22 cellular contexts compared by ENCODE assay signal in genomic region chr3:27428446-27428845, GRCh38. TPM values are rescaled to one million over a fixed set of nuclear protein-coding genes. Genes with fewer than 3 reads are reported as not detected.
DNase-seq lines count a peak whose midpoint lies in the region; ATAC-seq and TF ChIP-seq lines count a peak whose summit lies in the region.
"Had no signal": no experiment of that assay in that cellular context is flagged by ENCODE, and none has a peak within 500 bp of the region (broad histone marks: within the 10 kb centered on the region; RNA-seq: fewer than 3 reads in every experiment).

No MANE protein-coding gene starts in this region.

- no peak overlapping the region for H3K9ac ChIP-seq in IMR-90 (ENCODE audit: low read depth, low read length)
- H3K9ac ChIP-seq: BLaER1 treated with 17β-estradiol and CSF1 and Interleukin-3, amounts not matched to agents 10 nM and 100 nM had no signal

- H3K79me1 ChIP-seq in IMR-90 (ENCODE audit: low read depth in 1 of 2, low read length in 2 of 2): peaks cover 13 to 35% of the 10 kb centered on the region in 2 experiments

- intact Hi-C loops in IMR-90 (cut with micrococcal nuclease): no loop called here

- no peak for TF ChIP-seq POLR2A in IMR-90 (IDR thresholded peaks at IDR 0.05; ENCODE audit: low read depth, low read length)

- H3K9me3 ChIP-seq in IMR-90 (ENCODE audit: control insufficient read depth, insufficient read depth, low read length) (no peaks in the 10 kb centered on the region), osteoblast (ENCODE audit: low read depth, low read length) (no peaks in the 10 kb centered on the region)
- H3K9me3 ChIP-seq: BLaER1 treated with 17β-estradiol and CSF1 and Interleukin-3, amounts not matched to agents 10 nM and 100 nM had no signal

- TF ChIP-seq RAD21 in IMR-90 (IDR thresholded peaks at IDR 0.05; ENCODE audit: low read length): no peak

- DNase-seq in AG08395 (ENCODE audit: low spot score) (peak; percentile 6), IMR-90 (peak; percentile 17), epithelial cell of esophagus (ENCODE audit: low read depth) (peak; percentile 41), osteoblast (ENCODE audit: insufficient read length, low spot score, missing footprints) (peak; percentile 19), Kasumi-1 (lab: John Stamatoyannopoulos, UW) (no peak)
- no peak for DNase-seq in activated CD4-positive, alpha-beta T cell treated with anti-CD3 and anti-CD28 coated beads for 1 hour
- DNase-seq: AML-193; CD4-positive, alpha-beta T cell; Karpas-422; MV-4-11; NCI-H1105; NCI-H1436 treated with DMSO at 0.1 percent for 48 hours; NCI-H187 treated with DMSO at 0.1 percent for 48 hours; NCI-H446; NCI-H524 treated with DMSO at 0.1 percent for 48 hours; NCI-H774; PC-9; Right ventricle myocardium superior; RPMI8226 had no signal

- peaks cover 18% of the 10 kb centered on the region for H4K20me1 ChIP-seq in IMR-90 (ENCODE audit: insufficient read depth, low read length)
- H4K20me1 ChIP-seq in osteoblast (ENCODE audit: insufficient read depth, low read length): peaks cover 14% of the 10 kb centered on the region

- H3K4me2 ChIP-seq in IMR-90 (ENCODE audit: low read depth, low read length) (no peak overlapping the region), osteoblast (ENCODE audit: insufficient read depth, low read length) (no peak overlapping the region)
- H3K4me2 ChIP-seq: BLaER1 treated with 17β-estradiol and CSF1 and Interleukin-3, amounts not matched to agents 10 nM and 100 nM; PC-9 had no signal

- no peak overlapping the region for H2AK5ac ChIP-seq in IMR-90 (ENCODE audit: low read depth, low read length)

- no peak overlapping the region for H3K4ac ChIP-seq in IMR-90 (ENCODE audit: low read depth, low read length)

- no peak overlapping the region for H2BK15ac ChIP-seq in IMR-90 (ENCODE audit: low read depth, low read length)

- H2AFZ ChIP-seq in IMR-90 (replicated peaks; ENCODE audit: low read length, poor library complexity) (no peak overlapping the region), osteoblast (ENCODE audit: low read length) (no peak overlapping the region)
- H2AFZ ChIP-seq: PC-9 had no signal

- H3K27ac ChIP-seq in IMR-90 (ENCODE audit: insufficient read depth, low read length): no peak overlapping the region
- H3K27ac ChIP-seq in osteoblast (ENCODE audit: low read depth, low read length): no peak overlapping the region
- H3K27ac ChIP-seq: BLaER1 treated with 17β-estradiol and CSF1 and Interleukin-3, amounts not matched to agents 10 nM and 100 nM; HL-60; PC-9 had no signal

- in situ Hi-C loops in IMR-90 (cut with MboI; ENCODE audit: low sequenced_read_pairs): no loop called here

- H4K8ac ChIP-seq in IMR-90 (ENCODE audit: low read depth in 2 of 2, low read length in 2 of 2): no peak overlapping the region

- no TSS peak for BruUV-seq in IMR-90 (replicated peaks; lab: Mats Ljungman, UMichigan)

- CTCF ChIA-PET in IMR-90 (lab: Yijun Ruan, JAX): interaction anchor here (0.7 kb wide), 1 partner anchor 253 kb away, joined by 3 read pairs; no protein-coding TSS in a partner anchor

- H3K4me3 ChIP-seq in IMR-90 (ENCODE audit: insufficient read depth, low read depth, low read length) (no peak overlapping the region), epithelial cell of esophagus (ENCODE audit: low read length) (no peak overlapping the region), osteoblast (ENCODE audit: insufficient read depth, low read length) (no peak overlapping the region)
- H3K4me3 ChIP-seq: BLaER1 treated with 17β-estradiol and CSF1 and Interleukin-3, amounts not matched to agents 10 nM and 100 nM; PC-9 had no signal

- ATAC-seq in IMR-90 (ENCODE audit: low read depth) (no peak), GM18870 (IDR thresholded peaks at IDR 0.05; ENCODE audit: unreplicated experiment) (no peak)

- no peak overlapping the region for H3K14ac ChIP-seq in IMR-90 (replicated peaks; ENCODE audit: low read depth, low read length)

- no peak overlapping the region for H3K56ac ChIP-seq in IMR-90 (ENCODE audit: extremely low read depth, insufficient read depth, low read length)

- dilution Hi-C loops in IMR-90 (cut with HindIII; ENCODE audit: low sequenced_read_pairs, unreplicated experiment): no loop called here

- H3K4me1 ChIP-seq in IMR-90 (ENCODE audit: control insufficient read depth, insufficient read depth, low read length) (peaks cover 5% of the 10 kb centered on the region), osteoblast (ENCODE audit: insufficient read depth, low read length) (peaks cover 34% of the 10 kb centered on the region)

- no peak overlapping the region for H2AK9ac ChIP-seq in IMR-90 (replicated peaks; ENCODE audit: low read depth, low read length, poor library complexity)

- H3K27me3 ChIP-seq in IMR-90 (ENCODE audit: control insufficient read depth, insufficient read depth, low read length) (no peaks in the 10 kb centered on the region), osteoblast (ENCODE audit: insufficient read depth, low read length) (no peaks in the 10 kb centered on the region)
- H3K27me3 ChIP-seq: BLaER1 treated with 17β-estradiol and CSF1 and Interleukin-3, amounts not matched to agents 10 nM and 100 nM had no signal

- no peak overlapping the region for H2BK120ac ChIP-seq in IMR-90 (ENCODE audit: low read depth, low read length)

- H3K36me3 ChIP-seq in IMR-90 (ENCODE audit: control insufficient read depth, insufficient read depth, low read length) (peaks cover 14% of the 10 kb centered on the region), osteoblast (ENCODE audit: insufficient read depth, low read length) (peaks cover 56% of the 10 kb centered on the region)

- peaks cover 34% of the 10 kb centered on the region for H3K79me2 ChIP-seq in osteoblast (ENCODE audit: insufficient read depth, low read length)

- no peak overlapping the region for H3K18ac ChIP-seq in IMR-90 (ENCODE audit: low read depth, low read length)

- H3K23ac ChIP-seq in IMR-90 (ENCODE audit: low read depth, low read length): no peak overlapping the region

- H3K9me1 ChIP-seq in IMR-90 (ENCODE audit: insufficient read depth, low read length): peaks cover 12% of the 10 kb centered on the region

- TF ChIP-seq CTCF in IMR-90 (conservative IDR thresholded peaks at IDR 0.05; ENCODE audit: low read depth, low read length) (no peak), epithelial cell of esophagus (IDR thresholded peaks at IDR 0.05; ENCODE audit: insufficient read depth, low read depth, low read length, missing control alignments) (no peak), osteoblast (IDR thresholded peaks at IDR 0.05; ENCODE audit: extremely low read depth, low read depth, low read length) (no peak)

- no peak overlapping the region for H2BK5ac ChIP-seq in IMR-90 (ENCODE audit: low read depth, low read length, poor library complexity, severe bottlenecking)

- no peak overlapping the region for H2BK20ac ChIP-seq in IMR-90 (ENCODE audit: low read depth, low read length)

- no peak overlapping the region for H4K91ac ChIP-seq in IMR-90 (ENCODE audit: insufficient read depth, low read depth, low read length)

- POLR2A ChIA-PET in IMR-90 (lab: Charles Lee; ENCODE audit: unreplicated experiment): no interaction called here

- H4K5ac ChIP-seq in IMR-90 (ENCODE audit: low read depth, low read length): no peak overlapping the region

TF ChIP-seq in IMR-90, 13 proteins besides CTCF, POLR2A, EP300 and RAD21:
- no peak for TF ChIP-seq NFE2L2 (IDR thresholded peaks at IDR 0.05; ENCODE audit: low read depth, low read length)
- TF ChIP-seq SMC3 (IDR thresholded peaks at IDR 0.05; ENCODE audit: low read depth, low read length): no peak
- no peak for TF ChIP-seq MXI1 (IDR thresholded peaks at IDR 0.05; ENCODE audit: borderline replicate concordance, low read depth, low read length)
- no peak for TF ChIP-seq MAZ (IDR thresholded peaks at IDR 0.05; ENCODE audit: borderline replicate concordance, low read depth, low read length)
- TF ChIP-seq BHLHE40 (IDR thresholded peaks at IDR 0.05; ENCODE audit: low read depth, low read length): no peak
- TF ChIP-seq CEBPB (IDR thresholded peaks at IDR 0.05; ENCODE audit: low read depth, low read length): no peak
- TF ChIP-seq USF2 (IDR thresholded peaks at IDR 0.05; ENCODE audit: low read depth, low read length): no peak
- TF ChIP-seq, protein P1, sequence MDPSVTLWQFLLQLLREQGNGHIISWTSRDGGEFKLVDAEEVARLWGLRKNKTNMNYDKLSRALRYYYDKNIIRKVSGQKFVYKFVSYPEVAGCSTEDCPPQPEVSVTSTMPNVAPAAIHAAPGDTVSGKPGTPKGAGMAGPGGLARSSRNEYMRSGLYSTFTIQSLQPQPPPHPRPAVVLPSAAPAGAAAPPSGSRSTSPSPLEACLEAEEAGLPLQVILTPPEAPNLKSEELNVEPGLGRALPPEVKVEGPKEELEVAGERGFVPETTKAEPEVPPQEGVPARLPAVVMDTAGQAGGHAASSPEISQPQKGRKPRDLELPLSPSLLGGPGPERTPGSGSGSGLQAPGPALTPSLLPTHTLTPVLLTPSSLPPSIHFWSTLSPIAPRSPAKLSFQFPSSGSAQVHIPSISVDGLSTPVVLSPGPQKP (IDR thresholded peaks at IDR 0.05; ENCODE audit: borderline replicate concordance, low read depth, low read length): no peak
- no peak for TF ChIP-seq RCOR1 (IDR thresholded peaks at IDR 0.05; ENCODE audit: insufficient replicate concordance, low read length)
- TF ChIP-seq CHD1 (IDR thresholded peaks at IDR 0.05; ENCODE audit: low read depth, low read length): no peak
- no peak for TF ChIP-seq FOS (IDR thresholded peaks at IDR 0.05; ENCODE audit: low read depth, low read length)
- TF ChIP-seq MAFK (IDR thresholded peaks at IDR 0.05; ENCODE audit: low read depth, low read length): no peak
- no peak for TF ChIP-seq RFX5 (IDR thresholded peaks at IDR 0.05; ENCODE audit: low read depth, low read length)

RNA-seq across cellular contexts. Expression of gene SLC4A7, which starts 55.7 kb away (rescaled TPM):
- total RNA-seq in IMR-90 (2012; rRNA removed): 50.4 and 86.7 TPM in 2 replicates
- polyA plus RNA-seq in IMR-90 (2012; rRNA removed): 13.8 and 17.7 TPM in 2 replicates
- polyA plus RNA-seq in IMR-90 (2012; cell fraction: cytosol; rRNA removed): 1.9 and 2.5 TPM in 2 replicates
- 14.8 and 59.8 TPM in 2 replicates for polyA plus RNA-seq in IMR-90 (2012; cell fraction: nucleus; rRNA removed; ENCODE audit: low replicate concordance)
- 203 and 281 TPM in 2 replicates for total RNA-seq in osteoblast

RNA-seq across cellular contexts. Expression of gene NEK10, which starts 59.3 kb away (rescaled TPM):
- total RNA-seq in IMR-90 (2012; rRNA removed): 6.6 and 7.5 TPM in 2 replicates
- polyA plus RNA-seq in IMR-90 (2012; rRNA removed): 1.4 and 2.2 TPM in 2 replicates
- polyA plus RNA-seq in IMR-90 (2012; cell fraction: cytosol; rRNA removed): 0.21 and 0.55 TPM in 2 replicates
- 1.7 and 11.1 TPM in 2 replicates for polyA plus RNA-seq in IMR-90 (2012; cell fraction: nucleus; rRNA removed; ENCODE audit: low replicate concordance)
- 58.6 and 69.8 TPM in 2 replicates for total RNA-seq in osteoblast

Comparison
In these comparisons a context has a peak if more than half of its experiments do, and no peak if none do; other contexts are left out.
1. DNase-seq: peak in AG08395 (single experiment), IMR-90 (single experiment), epithelial cell of esophagus (single experiment) and osteoblast (single experiment); none in Kasumi-1 (0 of 2) and activated CD4-positive, alpha-beta T cell treated with anti-CD3 and anti-CD28 coated beads for 1 hour (single experiment).